ENCODE assay signal across 35 cellular contexts in genomic region chr3:138768946-138769345, GRCh38.
"Had no signal": no experiment of that assay in that cellular context is flagged by ENCODE, and none has a peak within 500 bp of the region (broad histone marks: within the 10 kb centered on the region; RNA-seq: fewer than 3 reads in every experiment).

No MANE protein-coding gene starts in this region.

- H3K9me3 Mint-ChIP-seq: activated CD4-positive, alpha-beta T cell treated with anti-CD3 and anti-CD28 coated beads, Interleukin-2, amount 10 ng/mL, durations not matched to agents 24 days and 14 days; activated naive CD8-positive, alpha-beta T cell treated with anti-CD3 and anti-CD28 coated beads, Interleukin-2, amount 50 U/mL, for 24 hours; activated T-cell treated with anti-CD3 and anti-CD28 coated beads, Interleukin-2, amount 50 U/mL, for 24 hours; immature natural killer cell; stimulated activated effector memory CD8-positive, alpha-beta T cell treated with anti-CD3 and anti-CD28 coated beads, Interleukin-12 subunit alpha, Interleukin-12 subunit beta, amount 100 ng/mL, for 72 hours; type B pancreatic cell had no signal

- H3K9me3 ChIP-seq: neutrophil, ovary, right lobe of liver had no signal

- H3K4me1 Mint-ChIP-seq: immature natural killer cell, naive B cell, nephron progenitor cell had no signal

- H3K4me1 ChIP-seq: breast epithelium had no signal

- H3K4me3 ChIP-seq: breast epithelium, esophagus muscularis mucosa, heart left ventricle, mucosa of descending colon, ovary, right lobe of liver had no signal

- H3K27me3 ChIP-seq: breast epithelium, esophagus muscularis mucosa, foreskin keratinocyte, heart left ventricle, neutrophil, ovary, right lobe of liver had no signal

- H3K36me3 Mint-ChIP-seq: stimulated activated effector memory CD8-positive, alpha-beta T cell treated with anti-CD3 and anti-CD28 coated beads, Interleukin-12 subunit alpha, Interleukin-12 subunit beta, amount 100 ng/mL, for 72 hours had no signal

- FAIRE-seq: kidney, small intestine had no signal

- H3K27me3 Mint-ChIP-seq: activated CD4-positive, alpha-beta memory T cell treated with anti-CD3 and anti-CD28 coated beads, Interleukin-2, amount 10 ng/mL, durations not matched to agents 7 days and 5 days; activated CD4-positive, alpha-beta T cell treated with anti-CD3 and anti-CD28 coated beads, Interleukin-2, amount 10 ng/mL, durations not matched to agents 24 days and 14 days; activated naive CD4-positive, alpha-beta T cell treated with anti-CD3 and anti-CD28 coated beads, Interleukin-2, amount 10 ng/mL, durations not matched to agents 7 days and 5 days; activated naive CD8-positive, alpha-beta T cell treated with anti-CD3 and anti-CD28 coated beads, Interleukin-2, amount 50 U/mL, for 24 hours; activated T-cell treated with anti-CD3 and anti-CD28 coated beads, Interleukin-2, amount 50 U/mL, for 24 hours; dendritic cell treated with granulocyte-macrophage colony-stimulating factor and Interleukin-4, amounts not matched to agents 40 ng/mL and 50 ng/mL, for 4 days; naive B cell; progenitor cell of endocrine pancreas; stimulated activated naive CD8-positive, alpha-beta T cell treated with anti-CD3 and anti-CD28 coated beads, Interleukin-15, amount 100 ng/mL, for 72 hours; T-helper 17 cell; type B pancreatic cell had no signal

- H3K4me3 Mint-ChIP-seq: activated CD4-positive, alpha-beta memory T cell treated with anti-CD3 and anti-CD28 coated beads, Interleukin-2, amount 10 ng/mL, durations not matched to agents 7 days and 5 days; activated CD4-positive, alpha-beta T cell treated with anti-CD3 and anti-CD28 coated beads, Interleukin-2, amount 10 ng/mL, durations not matched to agents 24 days and 14 days; activated naive CD4-positive, alpha-beta T cell treated with anti-CD3 and anti-CD28 coated beads, Interleukin-2, amount 10 ng/mL, durations not matched to agents 7 days and 5 days; activated naive CD8-positive, alpha-beta T cell treated with anti-CD3 and anti-CD28 coated beads, Interleukin-2, amount 50 U/mL, for 24 hours; activated T-cell treated with anti-CD3 and anti-CD28 coated beads, Interleukin-2, amount 50 U/mL, for 24 hours; dendritic cell treated with granulocyte-macrophage colony-stimulating factor and Interleukin-4, amounts not matched to agents 40 ng/mL and 50 ng/mL, for 4 days; immature natural killer cell; naive B cell; nephron progenitor cell; stimulated activated effector memory CD8-positive, alpha-beta T cell treated with anti-CD3 and anti-CD28 coated beads, Interleukin-12 subunit alpha, Interleukin-12 subunit beta, amount 100 ng/mL, for 72 hours; stimulated activated naive CD8-positive, alpha-beta T cell treated with anti-CD3 and anti-CD28 coated beads, Interleukin-15, amount 100 ng/mL, for 72 hours; T-helper 17 cell; type B pancreatic cell had no signal

- H3K27ac Mint-ChIP-seq: activated CD4-positive, alpha-beta memory T cell treated with anti-CD3 and anti-CD28 coated beads, Interleukin-2, amount 10 ng/mL, durations not matched to agents 7 days and 5 days; activated CD4-positive, alpha-beta T cell treated with anti-CD3 and anti-CD28 coated beads, Interleukin-2, amount 10 ng/mL, durations not matched to agents 24 days and 14 days; activated naive CD8-positive, alpha-beta T cell treated with anti-CD3 and anti-CD28 coated beads, Interleukin-2, amount 50 U/mL, for 24 hours; activated T-cell treated with anti-CD3 and anti-CD28 coated beads, Interleukin-2, amount 50 U/mL, for 24 hours; dendritic cell treated with granulocyte-macrophage colony-stimulating factor and Interleukin-4, amounts not matched to agents 40 ng/mL and 50 ng/mL, for 4 days; immature natural killer cell; naive B cell; nephron progenitor cell; progenitor cell of endocrine pancreas; stimulated activated effector memory CD8-positive, alpha-beta T cell treated with anti-CD3 and anti-CD28 coated beads, Interleukin-12 subunit alpha, Interleukin-12 subunit beta, amount 100 ng/mL, for 72 hours; stimulated activated naive CD8-positive, alpha-beta T cell treated with anti-CD3 and anti-CD28 coated beads, Interleukin-15, amount 100 ng/mL, for 72 hours; type B pancreatic cell had no signal

- H3K27ac ChIP-seq: breast epithelium, esophagus muscularis mucosa, foreskin keratinocyte, heart left ventricle, ovary, right lobe of liver, WERI-Rb-1 had no signal

- H3K36me3 ChIP-seq: breast epithelium, ovary, right lobe of liver, WERI-Rb-1 had no signal

- ATAC-seq: activated CD4-positive, CD25-positive, alpha-beta regulatory T cell treated with anti-CD3 and anti-CD28 coated beads, Interleukin-2, amount 50 U/mL, for 24 hours; activated naive CD8-positive, alpha-beta T cell treated with anti-CD3 and anti-CD28 coated beads, Interleukin-2, amount 50 U/mL, for 24 hours; foreskin keratinocyte; left colon; mucosa of descending colon; stimulated activated effector memory CD8-positive, alpha-beta T cell treated with anti-CD3 and anti-CD28 coated beads, Interleukin-12 subunit alpha, Interleukin-12 subunit beta, amount 100 ng/mL, for 72 hours; stimulated activated naive CD8-positive, alpha-beta T cell treated with anti-CD3 and anti-CD28 coated beads, Interleukin-15, amount 100 ng/mL, for 72 hours; T-helper 17 cell had no signal

- DNase-seq: activated CD4-positive, alpha-beta memory T cell treated with anti-CD3 and anti-CD28 coated beads, Interleukin-2, amount 10 ng/mL, durations not matched to agents 7 days and 5 days; activated CD4-positive, alpha-beta T cell treated with anti-CD3 and anti-CD28 coated beads, Interleukin-2, amount 10 ng/mL, durations not matched to agents 24 days and 14 days; activated CD8-positive, alpha-beta memory T cell treated with anti-CD3 and anti-CD28 coated beads, Interleukin-2, amount 50 U/mL, for 48 hours; activated gamma-delta T cell; activated naive CD4-positive, alpha-beta T cell treated with anti-CD3 and anti-CD28 coated beads, Interleukin-2, amount 10 ng/mL, durations not matched to agents 7 days and 5 days; activated naive CD8-positive, alpha-beta T cell treated with anti-CD3 and anti-CD28 coated beads, Interleukin-2, amount 50 U/mL, for 24 hours; activated T-cell treated with anti-CD3 and anti-CD28 coated beads, Interleukin-2, amount 50 U/mL, for 24 hours; amygdala; central memory CD4-positive, alpha-beta T cell; foreskin keratinocyte; heart left ventricle; hypothalamus; immature natural killer cell; kidney; left colon; mucosa of descending colon; naive B cell; nephron progenitor cell; ovary; right lobe of liver; small intestine; stimulated activated CD4-positive, alpha-beta T cell treated with anti-CD3 and anti-CD28 coated beads, Interleukin-4, amount 100 ng/mL, for 24 hours; stimulated activated naive CD8-positive, alpha-beta T cell treated with anti-CD3 and anti-CD28 coated beads, Interleukin-15, amount 100 ng/mL, for 72 hours; substantia nigra; T-helper 17 cell; T1000; WERI-Rb-1 had no signal
